ENCODE assay signal across 21 cellular contexts in the genomic region with DNA sequence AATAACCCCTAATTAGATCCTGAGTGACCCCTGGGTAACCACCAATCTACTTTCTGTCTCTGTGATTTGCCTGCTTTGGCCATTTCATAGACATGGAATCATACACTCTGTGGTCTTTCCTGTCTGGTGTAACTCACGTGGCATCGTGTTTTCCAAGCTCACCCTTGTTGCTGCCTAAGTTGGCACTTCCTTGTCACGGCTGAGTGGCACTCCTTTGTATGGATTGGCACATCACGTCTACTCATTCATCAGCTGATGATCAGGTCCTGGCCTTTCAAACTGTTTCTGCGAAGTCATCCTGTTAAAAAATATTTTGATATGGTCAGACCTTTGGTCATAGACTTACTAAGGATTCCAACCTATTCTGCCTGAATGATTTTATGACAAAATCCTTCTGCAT.
"Had no signal": no experiment of that assay in that cellular context is flagged by ENCODE, and none has a peak within 500 bp of the region (broad histone marks: within the 10 kb centered on the region; RNA-seq: fewer than 3 reads in every experiment).

No MANE protein-coding gene starts in this region.

- H3K36me3 ChIP-seq: brain microvascular endothelial cell, heart left ventricle, tibial artery, uterus had no signal

- H3K9me3 Mint-ChIP-seq: activated T-helper 17 cell treated with anti-CD3 and anti-CD28 coated beads, Interleukin-2, amount 50 U/mL, for 72 hours; immature natural killer cell; naive B cell had no signal

- H3K27me3 ChIP-seq: brain microvascular endothelial cell, uterus had no signal

- H3K4me1 Mint-ChIP-seq: activated T-helper 17 cell treated with anti-CD3 and anti-CD28 coated beads, Interleukin-2, amount 50 U/mL, for 72 hours; immature natural killer cell; stimulated activated memory B cell treated with anti-CD40 and anti-IgM and Interleukin-4, amounts not matched to agents 10 μg/mL and 1 μg/mL and 100 μg/mL, for 72 hours had no signal

- H3K9me3 ChIP-seq: tibial artery, uterus had no signal

- H3K27me3 Mint-ChIP-seq: activated T-helper 17 cell treated with anti-CD3 and anti-CD28 coated beads, Interleukin-2, amount 50 U/mL, for 72 hours had no signal

- H3K4me3 ChIP-seq: heart left ventricle, tibial artery, uterus had no signal

- ATAC-seq: activated T-helper 17 cell treated with anti-CD3 and anti-CD28 coated beads, Interleukin-2, amount 50 U/mL, for 72 hours; heart left ventricle; stimulated activated memory B cell treated with anti-CD40 and anti-IgM and Interleukin-4, amounts not matched to agents 10 μg/mL and 1 μg/mL and 100 μg/mL, for 72 hours had no signal

- H3K36me3 Mint-ChIP-seq: immature natural killer cell; naive B cell; stimulated activated memory B cell treated with anti-CD40 and anti-IgM and Interleukin-4, amounts not matched to agents 10 μg/mL and 1 μg/mL and 100 μg/mL, for 72 hours had no signal

- DNase-seq: activated CD4-positive, alpha-beta T cell treated with anti-CD3 and anti-CD28 coated beads for 1 hour; activated CD4-positive, alpha-beta T cell treated with anti-CD3 and anti-CD28 coated beads, Interleukin-2, amount 50 U/mL, for 48 hours; activated naive CD4-positive, alpha-beta T cell treated with Interleukin-2 at 50 U/mL for 16 hours; anterior cingulate cortex; brain microvascular endothelial cell; cortex of kidney; effector CD4-positive, alpha-beta T cell; heart left ventricle; immature natural killer cell; mammary epithelial cell; naive B cell; retina; stimulated activated CD4-positive, alpha-beta T cell treated with anti-CD3 and anti-CD28 coated beads, Interleukin-2, amount 100 ng/mL, for 48 hours; T1000; tibial artery; uterus had no signal

- H3K27ac ChIP-seq: brain microvascular endothelial cell, heart left ventricle, tibial artery, uterus, VCaP had no signal

- H3K27ac Mint-ChIP-seq: activated T-helper 17 cell treated with anti-CD3 and anti-CD28 coated beads, Interleukin-2, amount 50 U/mL, for 72 hours; immature natural killer cell; stimulated activated memory B cell treated with anti-CD40 and anti-IgM and Interleukin-4, amounts not matched to agents 10 μg/mL and 1 μg/mL and 100 μg/mL, for 72 hours had no signal

- H3K4me1 ChIP-seq: heart left ventricle, tibial artery, uterus had no signal

- FAIRE-seq: endothelial cell of umbilical vein, frontal cortex had no signal

- H3K4me3 Mint-ChIP-seq: activated T-helper 17 cell treated with anti-CD3 and anti-CD28 coated beads, Interleukin-2, amount 50 U/mL, for 72 hours; immature natural killer cell; naive B cell; stimulated activated memory B cell treated with anti-CD40 and anti-IgM and Interleukin-4, amounts not matched to agents 10 μg/mL and 1 μg/mL and 100 μg/mL, for 72 hours had no signal
